In genomic region chr6:169445661-169446581, GRCh38 we compare ENCODE assay signal across 17 cellular contexts.
A peak's percentile ranks its signal among the peaks of the same experiment; 100 is the strongest.
DNase-seq lines count a peak whose midpoint lies in the region; ATAC-seq and TF ChIP-seq lines count a peak whose summit lies in the region.
"Had no signal": no experiment of that assay in that cellular context is flagged by ENCODE, and none has a peak within 500 bp of the region (broad histone marks: within the 10 kb centered on the region; RNA-seq: fewer than 3 reads in every experiment).

No MANE protein-coding gene starts in this region.

- no peak overlapping the region for H3K4me3 ChIP-seq in neural progenitor cell

- no peak overlapping the region for H3K27ac ChIP-seq in neural progenitor cell

- TF ChIP-seq CTCF in neural progenitor cell (IDR thresholded peaks at IDR 0.05): no peak

- H3K4me1 Mint-ChIP-seq in neural progenitor cell: peaks cover 6% of the 10 kb centered on the region
- no peaks in the 10 kb centered on the region for H3K4me1 Mint-ChIP-seq in activated T-cell treated with anti-CD3 and anti-CD28 coated beads, Interleukin-2, amount 50 U/mL, for 4 hours (ENCODE audit: low read depth)
- H3K4me1 Mint-ChIP-seq: activated B cell treated with CpG ODN at 0.5 μM for 24 hours; activated naive CD8-positive, alpha-beta T cell treated with anti-CD3 and anti-CD28 coated beads, Interleukin-2, amount 10 ng/mL, durations not matched to agents 7 days and 5 days had no signal

- H2AFZ ChIP-seq in neural progenitor cell (replicated peaks): peak overlapping the region; percentile 17

- H3K27ac Mint-ChIP-seq in neural progenitor cell: no peak overlapping the region
- H3K27ac Mint-ChIP-seq: activated B cell treated with CpG ODN at 0.5 μM for 24 hours; activated naive CD8-positive, alpha-beta T cell treated with anti-CD3 and anti-CD28 coated beads, Interleukin-2, amount 10 ng/mL, durations not matched to agents 7 days and 5 days had no signal

- no peak overlapping the region for H3K9ac ChIP-seq in neural progenitor cell
- H3K9ac ChIP-seq: SK-N-SH had no signal

- H4K20me1 ChIP-seq in neural progenitor cell (ENCODE audit: low read depth): no peaks in the 10 kb centered on the region

- DNase-seq in DMS53 treated with DMSO at 0.1 percent for 48 hours (lab: John Stamatoyannopoulos, UW; ENCODE audit: unreplicated experiment) (peak; percentile 64), NCI-H187 treated with DMSO at 0.1 percent for 48 hours (lab: John Stamatoyannopoulos, UW) (peak; percentile 6), SW480 (ENCODE audit: low spot score) (peak; percentile 34), neural progenitor cell (ENCODE audit: low spot score) (no peak), superior temporal gyrus (ENCODE audit: extremely low spot score) (no peak)
- no peak for DNase-seq in activated T-cell treated with anti-CD3 and anti-CD28 coated beads, Interleukin-2, amount 50 U/mL, for 4 hours
- no peak for DNase-seq in stimulated activated naive CD4-positive, alpha-beta T cell treated with Interleukin-2 at 50 U/mL for 16 hours (lab: John Stamatoyannopoulos, UW)
- DNase-seq: activated B cell treated with CpG ODN at 0.5 μM for 24 hours; activated CD8-positive, alpha-beta memory T cell treated with anti-CD3 and anti-CD28 coated beads, Interleukin-2, amount 50 U/mL, for 48 hours; activated naive CD8-positive, alpha-beta T cell treated with anti-CD3 and anti-CD28 coated beads, Interleukin-2, amount 10 ng/mL, durations not matched to agents 7 days and 5 days; EL; IMR-90; NCI-H1048; OCI-M1; trophoblast cell had no signal

- H3K27me3 Mint-ChIP-seq in neural progenitor cell (ENCODE audit: insufficient read depth, low read depth): peaks cover 7% of the 10 kb centered on the region
- peaks cover 14% of the 10 kb centered on the region for H3K27me3 Mint-ChIP-seq in activated T-cell treated with anti-CD3 and anti-CD28 coated beads, Interleukin-2, amount 50 U/mL, for 4 hours (ENCODE audit: low read depth)

- H3K36me3 ChIP-seq in neural progenitor cell: no peaks in the 10 kb centered on the region

- no peaks in the 10 kb centered on the region for H3F3A ChIP-seq in neural progenitor cell (ENCODE audit: low read depth)

- H3K4me2 ChIP-seq in neural progenitor cell: no peak overlapping the region
- H3K4me2 ChIP-seq: SK-N-SH had no signal

- no peaks in the 10 kb centered on the region for H3K79me2 ChIP-seq in neural progenitor cell (ENCODE audit: low read depth)

- H3K27me3 ChIP-seq in neural progenitor cell: no peaks in the 10 kb centered on the region

- no peak for ATAC-seq in HG03378 (IDR thresholded peaks at IDR 0.05; ENCODE audit: unreplicated experiment)
- no peak for ATAC-seq in activated T-cell treated with anti-CD3 and anti-CD28 coated beads, Interleukin-2, amount 50 U/mL, for 4 hours

- peaks cover 3% of the 10 kb centered on the region for H3K36me3 Mint-ChIP-seq in neural progenitor cell
- H3K36me3 Mint-ChIP-seq in activated T-cell treated with anti-CD3 and anti-CD28 coated beads, Interleukin-2, amount 50 U/mL, for 4 hours (ENCODE audit: insufficient read depth): no peaks in the 10 kb centered on the region
- H3K36me3 Mint-ChIP-seq: activated naive CD8-positive, alpha-beta T cell treated with anti-CD3 and anti-CD28 coated beads, Interleukin-2, amount 10 ng/mL, durations not matched to agents 7 days and 5 days had no signal

- no peak overlapping the region for H3K4me3 Mint-ChIP-seq in neural progenitor cell
- H3K4me3 Mint-ChIP-seq in activated T-cell treated with anti-CD3 and anti-CD28 coated beads, Interleukin-2, amount 50 U/mL, for 4 hours: no peak overlapping the region
- H3K4me3 Mint-ChIP-seq: activated B cell treated with CpG ODN at 0.5 μM for 24 hours; activated naive CD8-positive, alpha-beta T cell treated with anti-CD3 and anti-CD28 coated beads, Interleukin-2, amount 10 ng/mL, durations not matched to agents 7 days and 5 days had no signal

- peaks cover 5% of the 10 kb centered on the region for H3K4me1 ChIP-seq in neural progenitor cell

- H3K9me3 ChIP-seq in neural progenitor cell (ENCODE audit: low read depth): no peaks in the 10 kb centered on the region
- H3K9me3 ChIP-seq: SK-N-SH had no signal

- H3K9me3 Mint-ChIP-seq in neural progenitor cell: peaks cover 3% of the 10 kb centered on the region
- no peaks in the 10 kb centered on the region for H3K9me3 Mint-ChIP-seq in activated T-cell treated with anti-CD3 and anti-CD28 coated beads, Interleukin-2, amount 50 U/mL, for 4 hours
- H3K9me3 Mint-ChIP-seq: activated B cell treated with CpG ODN at 0.5 μM for 24 hours; activated naive CD8-positive, alpha-beta T cell treated with anti-CD3 and anti-CD28 coated beads, Interleukin-2, amount 10 ng/mL, durations not matched to agents 7 days and 5 days had no signal

Comparison
In these comparisons a context has a peak if more than half of its experiments do, and no peak if none do; other contexts are left out.
1. DNase-seq: peak in DMS53 treated with DMSO at 0.1 percent for 48 hours (single experiment), NCI-H187 treated with DMSO at 0.1 percent for 48 hours (single experiment) and SW480 (single experiment); none in neural progenitor cell (single experiment), activated T-cell treated with anti-CD3 and anti-CD28 coated beads, Interleukin-2, amount 50 U/mL, for 4 hours (single experiment), superior temporal gyrus (single experiment) and stimulated activated naive CD4-positive, alpha-beta T cell treated with Interleukin-2 at 50 U/mL for 16 hours (single experiment).